ENCODE assay signal across 22 cellular contexts in genomic region chr1:231940116-231940515, GRCh38.
A peak's percentile ranks its signal among the peaks of the same experiment; 100 is the strongest.
DNase-seq lines count a peak whose midpoint lies in the region; ATAC-seq and TF ChIP-seq lines count a peak whose summit lies in the region.
"Had no signal": no experiment of that assay in that cellular context is flagged by ENCODE, and none has a peak within 500 bp of the region (broad histone marks: within the 10 kb centered on the region; RNA-seq: fewer than 3 reads in every experiment).

No MANE protein-coding gene starts in this region.

- H3K4me1 Mint-ChIP-seq in endothelial cell (ENCODE audit: unreplicated experiment) = peaks cover 39% of the 10 kb centered on the region
- H3K4me1 Mint-ChIP-seq: activated CD4-positive, alpha-beta T cell treated with anti-CD3 and anti-CD28 coated beads, Interleukin-2, amount 10 ng/mL, durations not matched to agents 7 days and 5 days had no signal

- peaks cover 32% of the 10 kb centered on the region for H3K36me3 Mint-ChIP-seq in endothelial cell (ENCODE audit: low read depth, unreplicated experiment)
- H3K36me3 Mint-ChIP-seq: mesothelial cell of epicardium had no signal

- in situ Hi-C loops in G401 (cut with HindIII; ENCODE audit: low sequenced_read_pairs) = no loop called here

- H3K9me3 Mint-ChIP-seq in endothelial cell (ENCODE audit: unreplicated experiment) = no peaks in the 10 kb centered on the region
- H3K9me3 Mint-ChIP-seq: mesothelial cell of epicardium had no signal

- H3K27ac Mint-ChIP-seq in endothelial cell (ENCODE audit: unreplicated experiment) = no peak overlapping the region
- H3K27ac Mint-ChIP-seq: activated CD4-positive, alpha-beta T cell treated with anti-CD3 and anti-CD28 coated beads, Interleukin-2, amount 10 ng/mL, durations not matched to agents 7 days and 5 days; activated T-cell treated with anti-CD3 and anti-CD28 coated beads, Interleukin-2, amount 50 U/mL, for 72 hours; mesothelial cell of epicardium had no signal

- peaks cover 19% of the 10 kb centered on the region for H3K27me3 Mint-ChIP-seq in endothelial cell (ENCODE audit: unreplicated experiment)
- H3K27me3 Mint-ChIP-seq: activated CD4-positive, alpha-beta T cell treated with anti-CD3 and anti-CD28 coated beads, Interleukin-2, amount 10 ng/mL, durations not matched to agents 7 days and 5 days; naive thymus-derived CD8-positive, alpha-beta T cell had no signal

- ATAC-seq in GM18498 (IDR thresholded peaks at IDR 0.05; ENCODE audit: unreplicated experiment) = no peak
- ATAC-seq: activated T-cell treated with anti-CD3 and anti-CD28 coated beads, Interleukin-2, amount 50 U/mL, for 72 hours; naive thymus-derived CD8-positive, alpha-beta T cell; stimulated activated naive CD8-positive, alpha-beta T cell treated with anti-CD3 and anti-CD28 coated beads, Interleukin-15, Interleukin-2, amounts not matched to agents 100 U/mL and 50 U/mL, for 24 hours had no signal

- peak overlapping the region; percentile 32 for H3K4me3 Mint-ChIP-seq in endothelial cell (ENCODE audit: unreplicated experiment)
- H3K4me3 Mint-ChIP-seq: activated CD4-positive, alpha-beta T cell treated with anti-CD3 and anti-CD28 coated beads, Interleukin-2, amount 10 ng/mL, durations not matched to agents 7 days and 5 days; activated T-cell treated with anti-CD3 and anti-CD28 coated beads, Interleukin-2, amount 50 U/mL, for 72 hours; mesothelial cell of epicardium; naive thymus-derived CD8-positive, alpha-beta T cell had no signal

- peak; percentile 91 for DNase-seq in G401 (ENCODE audit: low spot score)
- peak; percentile 69 for DNase-seq in NCI-H1092 (lab: John Stamatoyannopoulos, UW)
- peak; percentile 78 for DNase-seq in NCI-H345 (lab: John Stamatoyannopoulos, UW)
- no peak for DNase-seq in endothelial cell (ENCODE audit: low spot score)
- no peak for DNase-seq in SK-N-DZ (ENCODE audit: low spot score)
- DNase-seq in amniotic stem cell (lab: John Stamatoyannopoulos, UW) = no peak
- no peak for DNase-seq in activated T-cell treated with anti-CD3 and anti-CD28 coated beads for 4 hours
- DNase-seq: activated CD4-positive, alpha-beta T cell treated with anti-CD3 and anti-CD28 coated beads, Interleukin-2, amount 10 ng/mL, durations not matched to agents 7 days and 5 days; activated naive CD4-positive, alpha-beta T cell treated with Interleukin-2 at 50 U/mL for 16 hours; activated T-cell treated with anti-CD3 and anti-CD28 coated beads, Interleukin-2, amount 50 U/mL, for 72 hours; amygdala; effector CD8-positive, alpha-beta T cell; H7; naive thymus-derived CD8-positive, alpha-beta T cell; NCI-H1048; NCI-H226; Right ventricle myocardium superior; stimulated activated naive CD8-positive, alpha-beta T cell treated with anti-CD3 and anti-CD28 coated beads, Interleukin-15, Interleukin-2, amounts not matched to agents 100 U/mL and 50 U/mL, for 24 hours; T1000; testis had no signal

- no peak for TF ChIP-seq CTCF in endothelial cell (IDR thresholded peaks at IDR 0.05; ENCODE audit: unreplicated experiment)

Comparison
In these comparisons a context has a peak if more than half of its experiments do, and no peak if none do; other contexts are left out.
1. DNase-seq: peak in G401 (single experiment), NCI-H1092 (single experiment) and NCI-H345 (single experiment); none in endothelial cell (single experiment), SK-N-DZ (single experiment), amniotic stem cell (single experiment) and activated T-cell treated with anti-CD3 and anti-CD28 coated beads for 4 hours (single experiment).